10 cellular contexts compared by ENCODE assay signal in the genomic region with DNA sequence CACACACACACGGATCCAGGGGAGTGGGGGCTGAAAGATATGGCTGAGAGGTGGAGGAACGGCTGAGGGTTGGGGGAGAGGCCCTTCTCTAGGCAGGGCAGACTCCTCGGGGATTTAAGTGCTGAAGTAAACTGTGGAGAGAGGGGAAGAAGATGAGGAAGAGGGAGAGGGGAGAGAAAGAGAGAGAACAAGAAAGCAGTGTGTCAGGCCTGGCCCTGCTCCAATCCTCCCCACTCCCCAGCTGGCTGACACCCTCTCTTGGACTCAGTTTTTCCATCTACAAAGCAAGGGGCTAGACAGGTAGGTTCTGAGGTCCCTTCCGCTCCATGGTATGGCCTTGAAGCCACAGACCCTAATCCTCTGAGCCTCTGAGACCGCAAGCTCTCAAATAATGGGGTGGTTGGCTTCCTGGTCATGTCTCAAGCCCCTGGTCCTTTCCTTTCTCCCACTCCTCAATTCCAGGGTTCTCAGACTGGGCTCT. TPM values are rescaled to one million over a fixed set of nuclear protein-coding genes. Genes with fewer than 3 reads are reported as not detected.
DNase-seq lines count a peak whose midpoint lies in the region; ATAC-seq and TF ChIP-seq lines count a peak whose summit lies in the region.
"Had no signal": no experiment of that assay in that cellular context is flagged by ENCODE, and none has a peak within 500 bp of the region (broad histone marks: within the 10 kb centered on the region; RNA-seq: fewer than 3 reads in every experiment).

No MANE protein-coding gene starts in this region.

- H4K20me1 ChIP-seq in OCI-LY3 (ENCODE audit: insufficient read depth, low read length) (peaks cover 8% of the 10 kb centered on the region; the same call in 1 of the 2 replicates), neural progenitor cell (ENCODE audit: low read depth) (peaks cover 39% of the 10 kb centered on the region)

- H3K4me1 ChIP-seq in OCI-LY3 (ENCODE audit: low read length) (peaks cover 30% of the 10 kb centered on the region), neural progenitor cell (peaks cover 19% of the 10 kb centered on the region)

- H3K27me3 ChIP-seq in OCI-LY3 (ENCODE audit: low read depth, low read length) (no peaks in the 10 kb centered on the region), neural progenitor cell (no peaks in the 10 kb centered on the region)

- H3K9ac ChIP-seq in OCI-LY3 (ENCODE audit: low read length) (no peak overlapping the region), neural progenitor cell (no peak overlapping the region)

- H3K27ac Mint-ChIP-seq in endothelial cell (ENCODE audit: unreplicated experiment) (peak overlapping the region; percentile 87), neural progenitor cell (no peak overlapping the region)

- H3K27ac ChIP-seq in OCI-LY3 (ENCODE audit: low read length) (no peak overlapping the region), neural progenitor cell (no peak overlapping the region)

- H3K36me3 ChIP-seq in OCI-LY3 (replicated peaks; ENCODE audit: low read depth, low read length): peaks cover 7% of the 10 kb centered on the region
- peaks cover 4% of the 10 kb centered on the region for H3K36me3 ChIP-seq in neural progenitor cell

- H3K9me3 ChIP-seq in OCI-LY3 (ENCODE audit: insufficient read depth, low read length): no peaks in the 10 kb centered on the region
- no peaks in the 10 kb centered on the region for H3K9me3 ChIP-seq in neural progenitor cell (ENCODE audit: low read depth)

- H3K4me3 ChIP-seq in AG10803 (ENCODE audit: low read length) (peak overlapping the region; percentile 7; the same call in 1 of the 2 replicates), OCI-LY3 (ENCODE audit: low read length) (no peak overlapping the region), neural progenitor cell (no peak overlapping the region)

- H3K4me2 ChIP-seq in OCI-LY3 (ENCODE audit: low read length) (peak overlapping the region; percentile 14; the same call in 1 of the 2 replicates), neural progenitor cell (no peak overlapping the region)

- TF ChIP-seq CTCF in AG10803 (conservative IDR thresholded peaks at IDR 0.05; ENCODE audit: low read length) (no peak), OCI-LY3 (IDR thresholded peaks at IDR 0.05; ENCODE audit: low read depth, low read length) (no peak), endothelial cell (IDR thresholded peaks at IDR 0.05; ENCODE audit: unreplicated experiment) (no peak), neural progenitor cell (IDR thresholded peaks at IDR 0.05) (no peak)

- H3K4me3 Mint-ChIP-seq in endothelial cell (ENCODE audit: unreplicated experiment) (peak overlapping the region; percentile 91), neural progenitor cell (peak overlapping the region; percentile 88)

- H3K36me3 Mint-ChIP-seq in endothelial cell (ENCODE audit: low read depth, unreplicated experiment) (peaks cover 14% of the 10 kb centered on the region), neural progenitor cell (peaks cover 7% of the 10 kb centered on the region)

- peaks cover 21% of the 10 kb centered on the region for H3K79me2 ChIP-seq in OCI-LY3 (ENCODE audit: low read length)
- peaks cover 19% of the 10 kb centered on the region for H3K79me2 ChIP-seq in neural progenitor cell (ENCODE audit: low read depth)

- DNase-seq in AG10803 (ENCODE audit: low read depth) (no peak), endothelial cell (ENCODE audit: low spot score) (no peak), neural progenitor cell (ENCODE audit: low spot score) (no peak), NCI-H2227 (lab: John Stamatoyannopoulos, UW; ENCODE audit: unreplicated experiment) (no peak), NOMO-1 treated with dmso at 0.1 percent for 144 hours (lab: John Stamatoyannopoulos, UW; ENCODE audit: unreplicated experiment) (no peak)
- DNase-seq: GF-D8 had no signal

- ATAC-seq in HG03095 (IDR thresholded peaks at IDR 0.05; ENCODE audit: unreplicated experiment): no peak
- ATAC-seq in GM21619 (IDR thresholded peaks at IDR 0.05; ENCODE audit: unreplicated experiment): no peak

- H3K4me1 Mint-ChIP-seq in endothelial cell (ENCODE audit: unreplicated experiment) (peaks cover 41% of the 10 kb centered on the region), neural progenitor cell (peaks cover 36% of the 10 kb centered on the region)

- H3K9me3 Mint-ChIP-seq in endothelial cell (ENCODE audit: unreplicated experiment) (no peaks in the 10 kb centered on the region), neural progenitor cell (no peaks in the 10 kb centered on the region)

- peaks cover 59% of the 10 kb centered on the region for H3F3A ChIP-seq in neural progenitor cell (ENCODE audit: low read depth)

- H2AFZ ChIP-seq in OCI-LY3 (ENCODE audit: low read depth, low read length): no peak overlapping the region
- H2AFZ ChIP-seq in neural progenitor cell (replicated peaks): no peak overlapping the region

- peaks cover 11% of the 10 kb centered on the region for H3K27me3 Mint-ChIP-seq in endothelial cell (ENCODE audit: unreplicated experiment)
- peaks cover 2% of the 10 kb centered on the region for H3K27me3 Mint-ChIP-seq in neural progenitor cell (ENCODE audit: insufficient read depth, low read depth)

RNA-seq across cellular contexts. Expression of gene VAMP2, which starts 2.0 kb away (rescaled TPM):
- total RNA-seq in endothelial cell (ENCODE audit: unreplicated experiment): 19.8 TPM
- 9.4 and 11.7 TPM in 2 replicates for total RNA-seq in neural progenitor cell (ENCODE audit: low replicate concordance)

RNA-seq across cellular contexts. Expression of gene PER1, which starts 8.6 kb away (rescaled TPM):
- total RNA-seq in endothelial cell (ENCODE audit: unreplicated experiment) (30.0 TPM), neural progenitor cell (ENCODE audit: low replicate concordance) (3.2 and 11.4 TPM in 2 replicates)

RNA-seq across cellular contexts. Expression of gene TMEM107, which starts 15.4 kb away (rescaled TPM):
- total RNA-seq in endothelial cell (ENCODE audit: unreplicated experiment) (14.6 TPM), neural progenitor cell (ENCODE audit: low replicate concordance) (26.0 and 45.5 TPM in 2 replicates)

RNA-seq across cellular contexts. Expression of gene BORCS6, which starts 29.2 kb away (rescaled TPM):
- total RNA-seq in endothelial cell (ENCODE audit: unreplicated experiment) (9.7 TPM), neural progenitor cell (ENCODE audit: low replicate concordance) (0.71 and 4.1 TPM in 2 replicates)

RNA-seq across cellular contexts. Expression of gene HES7, which starts 36.9 kb away (rescaled TPM):
- total RNA-seq in endothelial cell (ENCODE audit: unreplicated experiment) (3.3 TPM), neural progenitor cell (ENCODE audit: low replicate concordance) (2.0 TPM in 1 of 2 replicates, not detected in the other)
- total RNA-seq: renal cortical epithelial cell had no signal
